8 cellular contexts compared by ENCODE assay signal in the genomic region with DNA sequence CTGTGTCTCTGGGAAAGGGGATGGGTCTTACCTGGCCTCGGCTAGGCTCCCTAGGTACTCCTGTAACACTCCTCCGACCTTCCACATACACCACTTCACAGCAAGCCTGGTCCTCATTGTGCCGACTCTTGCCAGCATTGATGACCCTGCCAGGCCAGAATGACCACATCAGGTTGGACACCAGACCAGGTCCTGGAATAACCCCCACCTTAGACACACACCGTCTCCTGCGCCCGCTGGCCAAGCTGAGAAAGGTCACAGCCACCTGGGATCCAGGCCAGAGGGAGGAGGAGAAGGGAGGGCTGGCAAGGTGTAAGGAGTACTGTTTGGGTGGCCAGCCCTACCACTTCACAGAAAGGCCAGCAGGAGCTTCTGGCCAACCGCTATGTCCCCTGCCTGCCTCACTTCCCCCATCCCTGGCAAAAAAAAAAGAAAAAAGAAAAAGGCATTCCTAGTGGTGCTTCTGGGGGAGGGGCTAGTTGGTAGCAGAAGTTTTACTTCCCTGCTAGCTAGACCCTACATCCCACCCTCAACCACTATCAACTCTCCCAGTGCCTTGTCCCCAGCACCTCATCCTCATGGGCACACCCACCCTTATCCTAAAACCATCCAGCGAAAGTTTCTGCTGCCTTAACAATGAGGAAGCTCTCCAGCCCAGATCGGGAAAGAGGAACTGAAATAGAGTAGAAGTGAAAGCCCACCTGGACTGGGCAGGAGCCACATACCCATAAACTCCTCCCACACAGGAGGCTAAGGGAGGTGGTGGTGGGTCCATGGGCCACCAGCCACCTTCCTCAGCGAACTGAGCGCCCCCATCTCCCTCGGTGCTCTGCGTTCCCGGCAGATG. TPM values are rescaled to one million over a fixed set of nuclear protein-coding genes. Genes with fewer than 3 reads are reported as not detected.
A peak's percentile ranks its signal among the peaks of the same experiment; 100 is the strongest.
DNase-seq lines count a peak whose midpoint lies in the region; ATAC-seq, FAIRE-seq and TF ChIP-seq lines count a peak whose summit lies in the region.

No MANE protein-coding gene starts in this region.

- TF ChIP-seq EP300 in A549 (IDR thresholded peaks at IDR 0.05) = no peak

- H3K79me2 ChIP-seq in OCI-LY7 (ENCODE audit: insufficient read depth, low read depth, low read length) = no peaks in the 10 kb centered on the region

- no peak for TF ChIP-seq CTCF in A549 (IDR thresholded peaks at IDR 0.05)
- no peak for TF ChIP-seq CTCF in OCI-LY7 (conservative IDR thresholded peaks at IDR 0.05; ENCODE audit: low read length)
- no peak for TF ChIP-seq CTCF in esophagus squamous epithelium (IDR thresholded peaks at IDR 0.05)

- DNase-seq in A549 (ENCODE audit: low read depth in 1 of 2, low spot score in 1 of 2) (no peak), OCI-LY7 (ENCODE audit: low spot score) (peak; percentile 85), esophagus squamous epithelium (lab: John Stamatoyannopoulos, UW) (no peak), pons (ENCODE audit: low spot score) (peak; percentile 69), activated gamma-delta T cell (lab: John Stamatoyannopoulos, UW) (no peak)
- no peak for DNase-seq in central memory CD4-positive, alpha-beta T cell

- no peaks in the 10 kb centered on the region for H3K9me3 ChIP-seq in A549
- no peaks in the 10 kb centered on the region for H3K9me3 ChIP-seq in OCI-LY7 (ENCODE audit: low read length)
- H3K9me3 ChIP-seq in esophagus squamous epithelium = no peaks in the 10 kb centered on the region

- 91% methylated on average over 9 of the region's 14 CpGs for WGBS in A549 (ENCODE audit: missing lambda C conversion rate)
- 47 to 59% methylated on average over 5 to 6 of the region's 14 CpGs for WGBS in esophagus squamous epithelium, 2 donors

- no peak for TF ChIP-seq RAD21 in A549 (conservative IDR thresholded peaks at IDR 0.05 in 1 of 2, IDR thresholded peaks at IDR 0.05 in 1 of 2)

- H3K9me2 ChIP-seq in OCI-LY7 (ENCODE audit: insufficient read depth, low read length) = no peaks in the 10 kb centered on the region

- peak overlapping the region; percentile 46; the same call in 1 of the 2 replicates for H2AFZ ChIP-seq in OCI-LY7 (ENCODE audit: low read length)

- no peaks in the 10 kb centered on the region for H3K36me3 ChIP-seq in OCI-LY7 (ENCODE audit: insufficient read depth, low read length)
- peaks cover 0 to 24% (median 0%) of the 10 kb centered on the region in 3 donors for H3K36me3 ChIP-seq in esophagus squamous epithelium

- TF ChIP-seq POLR2A in A549 (IDR thresholded peaks at IDR 0.05; ENCODE audit: low read length) (no peak), esophagus squamous epithelium (IDR thresholded peaks at IDR 0.05) (no peak)

- no peaks in the 10 kb centered on the region for H4K20me1 ChIP-seq in OCI-LY7 (ENCODE audit: insufficient read depth, low read length)

- H3K27ac ChIP-seq in A549 (peak overlapping the region in 1 of 2 experiments; percentile 84; a peak in 1 of 6 replicates), OCI-LY7 (ENCODE audit: low read depth, low read length, poor library complexity, severe bottlenecking) (no peak overlapping the region), esophagus squamous epithelium (peak overlapping the region in 2 of 4 donors; percentile 70 to 83)

- intact Hi-C loops in OCI-LY7 (cut with micrococcal nuclease; ENCODE audit: unreplicated experiment) = loop anchor here (2.0 kb wide), 4 partner anchors 95 to 359 kb away; a partner anchor contains a TSS
- intact Hi-C loops in esophagus squamous epithelium (cut with DNase I) = no loop called here

- ATAC-seq in A549 (no peak), GM19395 (IDR thresholded peaks at IDR 0.05; ENCODE audit: unreplicated experiment) (peak; percentile 37), GM18517 (IDR thresholded peaks at IDR 0.05; ENCODE audit: unreplicated experiment) (no peak)

- H3K27me3 ChIP-seq in esophagus squamous epithelium = peaks cover 0 to 4% (median 0%) of the 10 kb centered on the region in 4 donors

- peak overlapping the region; percentile 96 for H3K4me2 ChIP-seq in A549
- peak overlapping the region; percentile 97 for H3K4me2 ChIP-seq in OCI-LY7 (ENCODE audit: low read length)

- BruUV-seq in OCI-LY7 (replicated peaks; lab: Mats Ljungman, UMichigan) = no TSS peak

- POLR2A ChIA-PET in A549 (lab: Yijun Ruan, JAX) (no interaction called here), OCI-LY7 (lab: Charles Lee) (interaction anchor here (0.6 to 1.7 kb wide), 3 partner anchors 96 to 322 kb away, joined by 3 to 5 read pairs (median 5); no protein-coding TSS in a partner anchor)

- H3K4me3 ChIP-seq in A549 = no peak overlapping the region; the same call in 1 of the 3 replicates
- peak overlapping the region; percentile 78 for H3K4me3 ChIP-seq in OCI-LY7 (ENCODE audit: low read depth, low read length, poor library complexity, severe bottlenecking)
- peak overlapping the region; percentile 59 to 81 (median 63) for H3K4me3 ChIP-seq in esophagus squamous epithelium

- FAIRE-seq in A549 (lab: Jason Lieb, UNC) = no peak

- CTCF ChIA-PET in A549 (lab: Yijun Ruan, JAX) = interaction anchor here (4.1 to 18.0 kb wide), 2 partner anchors 10 to 90 kb away, joined by 18 to 576 read pairs; no protein-coding TSS in a partner anchor
- CTCF ChIA-PET in OCI-LY7 (lab: Charles Lee; ENCODE audit: unreplicated experiment) = interaction anchor here (1.7 kb wide), 1 partner anchor 9 kb away, joined by 5 read pairs; no protein-coding TSS in a partner anchor

- H3K4me1 ChIP-seq in A549 (peaks cover 4% of the 10 kb centered on the region; the same call in 2 of the 3 replicates), OCI-LY7 (ENCODE audit: insufficient read depth, low read length, poor library complexity, severe bottlenecking) (peaks cover 20% of the 10 kb centered on the region), esophagus squamous epithelium (peaks cover 0 to 35% (median 18%) of the 10 kb centered on the region in 3 donors)

TF ChIP-seq in A549, 52 proteins besides CTCF, POLR2A, EP300 and RAD21:
- TF ChIP-seq JUN (IDR thresholded peaks at IDR 0.05) (no peak), RARB (CRISPR knock-in tag; IDR thresholded peaks at IDR 0.05) (no peak), ESRRA (IDR thresholded peaks at IDR 0.05; ENCODE audit: borderline replicate concordance, low read length) (no peak), CBX8 (IDR thresholded peaks at IDR 0.05) (no peak), CHD4 (IDR thresholded peaks at IDR 0.05; ENCODE audit: borderline replicate concordance) (no peak), EHF (CRISPR knock-in tag; IDR thresholded peaks at IDR 0.05) (no peak), RCOR1 (IDR thresholded peaks at IDR 0.05; ENCODE audit: low read depth, low read length) (no peak), MAZ (IDR thresholded peaks at IDR 0.05; ENCODE audit: borderline replicate concordance, low read depth, low read length) (no peak), EHMT2 (IDR thresholded peaks at IDR 0.05; ENCODE audit: low read depth) (no peak), ZC3H11A (IDR thresholded peaks at IDR 0.05) (no peak)
- TF ChIP-seq, protein P1, sequence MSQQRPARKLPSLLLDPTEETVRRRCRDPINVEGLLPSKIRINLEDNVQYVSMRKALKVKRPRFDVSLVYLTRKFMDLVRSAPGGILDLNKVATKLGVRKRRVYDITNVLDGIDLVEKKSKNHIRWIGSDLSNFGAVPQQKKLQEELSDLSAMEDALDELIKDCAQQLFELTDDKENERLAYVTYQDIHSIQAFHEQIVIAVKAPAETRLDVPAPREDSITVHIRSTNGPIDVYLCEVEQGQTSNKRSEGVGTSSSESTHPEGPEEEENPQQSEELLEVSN (IDR thresholded peaks at IDR 0.05; ENCODE audit: borderline replicate concordance, low read depth) = no peak
TF ChIP-seq in A549: peak in this region for 0.

RNA-seq across cellular contexts. Expression of a gene that starts 1.4 kb away (rescaled TPM):
- polyA plus RNA-seq in A549 (2011; rRNA removed) = 0.62 and 0.66 TPM in 2 replicates
- polyA plus RNA-seq in A549 (2012; cell fraction: cytosol; rRNA removed) = 0.79 and 1.0 TPM in 2 replicates
- polyA plus RNA-seq in A549 (2012; cell fraction: nucleus; rRNA removed) = 1.5 TPM in 2 replicates
- 0.32 to 0.51 TPM (median 0.33 TPM) in 3 replicates for polyA plus RNA-seq in A549 (2017; fragmentation: RNase III; extraction: RNeasy Plus Mini Kit Qiagen cat#74134 plus additional on column Dnase treatment)
- 0.21 and 0.58 TPM in 2 replicates for polyA minus RNA-seq in A549 (2011; rRNA and poly(A)+ RNA removed)
- 1.4 and 1.5 TPM in 2 replicates for total RNA-seq in OCI-LY7 (2014; rRNA removed; shearing (Covaris generic))
- 3.7 and 4.2 TPM in 2 replicates for total RNA-seq in OCI-LY7 (2022)
- total RNA-seq in esophagus squamous epithelium = 1 to 10 TPM; 2.2 to 4.8 (median 2.9) TPM

RNA-seq across cellular contexts. Expression of a gene that starts 6.8 kb away (rescaled TPM):
- polyA plus RNA-seq in A549 (2011; rRNA removed) (255 and 321 TPM in 2 replicates), A549 (2017; fragmentation: RNase III; extraction: RNeasy Plus Mini Kit Qiagen cat#74134 plus additional on column Dnase treatment) (278 to 298 TPM (median 296 TPM) in 3 replicates)
- 480 and 593 TPM in 2 replicates for polyA plus RNA-seq in A549 (2012; cell fraction: cytosol; rRNA removed)
- 262 and 310 TPM in 2 replicates for polyA plus RNA-seq in A549 (2012; cell fraction: nucleus; rRNA removed)
- 246 and 323 TPM in 2 replicates for polyA minus RNA-seq in A549 (2011; rRNA and poly(A)+ RNA removed)
- 23.1 and 34.9 TPM in 2 replicates for total RNA-seq in OCI-LY7 (2014; rRNA removed; shearing (Covaris generic))
- total RNA-seq in OCI-LY7 (2022) (43.3 and 46.2 TPM in 2 replicates), esophagus squamous epithelium (100 to 1,000 TPM in 2 of 4 donors, 10 to 100 TPM in 2; 49.9 to 108 (median 78.0) TPM)

RNA-seq across cellular contexts. Expression of a gene that starts 39.2 kb away (rescaled TPM):
- polyA plus RNA-seq in A549 (2011; rRNA removed) (27.3 and 28.3 TPM in 2 replicates), A549 (2017; fragmentation: RNase III; extraction: RNeasy Plus Mini Kit Qiagen cat#74134 plus additional on column Dnase treatment) (34.5 to 37.4 TPM (median 37.3 TPM) in 3 replicates)
- polyA plus RNA-seq in A549 (2012; cell fraction: cytosol; rRNA removed) = 40.0 and 41.3 TPM in 2 replicates
- 198 and 206 TPM in 2 replicates for polyA plus RNA-seq in A549 (2012; cell fraction: nucleus; rRNA removed)
- polyA minus RNA-seq in A549 (2011; rRNA and poly(A)+ RNA removed) = 52.7 and 57.7 TPM in 2 replicates
- total RNA-seq in OCI-LY7 (2014; rRNA removed; shearing (Covaris generic)) = 24.4 and 28.2 TPM in 2 replicates
- total RNA-seq in OCI-LY7 (2022) (30.4 and 32.4 TPM in 2 replicates), esophagus squamous epithelium (10 to 100 TPM; 16.5 to 34.2 (median 28.9) TPM)

Comparison
In these comparisons a context has a peak if more than half of its experiments do, and no peak if none do; other contexts are left out.
1. DNase-seq: peak in OCI-LY7 (single experiment) and pons (single experiment); none in A549 (0 of 2), esophagus squamous epithelium (single experiment), central memory CD4-positive, alpha-beta T cell (single experiment) and activated gamma-delta T cell (single experiment).